In the genomic region with DNA sequence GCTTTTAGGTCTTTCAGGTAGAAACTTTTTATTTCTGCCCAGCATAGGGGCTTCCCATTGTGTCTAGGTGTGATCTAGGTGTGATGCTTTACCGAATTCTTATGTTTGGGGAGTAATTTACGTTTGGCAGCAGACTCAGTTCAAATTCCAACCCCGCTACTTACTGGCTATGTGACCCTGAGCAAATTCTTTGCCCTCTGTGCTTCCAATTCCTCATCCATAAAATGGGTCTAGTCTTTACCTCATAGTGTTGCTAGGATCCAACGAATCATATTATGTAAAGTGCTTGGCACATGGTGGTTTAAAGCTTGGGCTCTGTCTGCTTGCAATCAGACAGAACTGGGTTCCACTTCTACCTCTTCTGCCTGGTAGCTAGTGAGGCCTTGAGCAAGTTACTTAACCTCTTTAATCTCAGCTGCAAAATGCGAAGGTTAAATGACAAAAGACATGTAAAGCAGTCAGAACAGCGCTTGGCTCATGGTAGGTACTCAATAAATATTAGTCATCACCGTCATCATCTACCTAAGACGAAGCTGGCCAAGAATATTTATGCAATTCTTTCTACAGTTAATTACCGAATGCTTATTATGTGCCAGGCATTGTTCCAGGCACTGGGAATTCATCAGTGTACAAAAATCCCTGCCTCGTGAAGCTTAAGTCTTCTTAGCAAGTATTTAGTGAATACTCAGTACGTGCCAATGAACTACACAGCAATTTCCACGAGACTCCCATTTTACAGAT, we compare ENCODE assay signal across 8 cellular contexts. TPM values are rescaled to one million over a fixed set of nuclear protein-coding genes. Genes with fewer than 3 reads are reported as not detected.
DNase-seq lines count a peak whose midpoint lies in the region; ATAC-seq, FAIRE-seq and TF ChIP-seq lines count a peak whose summit lies in the region.

No MANE protein-coding gene starts in this region.

- H3K9me3 ChIP-seq in Karpas-422 (ENCODE audit: low read length): no peaks in the 10 kb centered on the region

- DNase-seq in AG10803 (ENCODE audit: low read depth) (peak; percentile 35), Karpas-422 (no peak), dorsolateral prefrontal cortex (no peak), natural killer cell (no peak), NCI-H1417 treated with DMSO at 0.1 percent for 48 hours (lab: John Stamatoyannopoulos, UW) (no peak), frontal cortex (ENCODE audit: low spot score in 2 of 2) (no peak)
- no peak for DNase-seq in activated CD4-positive, CD25-positive, alpha-beta regulatory T cell (lab: John Stamatoyannopoulos, UW)

- H3K4me1 ChIP-seq in Karpas-422 (ENCODE audit: low read length): peaks cover 39% of the 10 kb centered on the region

- peak overlapping the region; percentile 95 for H3K4me2 ChIP-seq in Karpas-422 (ENCODE audit: low read depth, low read length, poor library complexity, severe bottlenecking)

- peaks cover 7% of the 10 kb centered on the region; the same call in 1 of the 2 replicates for H3K36me3 ChIP-seq in Karpas-422 (ENCODE audit: insufficient read depth, low read length)

- peaks cover 56% of the 10 kb centered on the region for H3K79me2 ChIP-seq in Karpas-422 (ENCODE audit: low read length)

- H3K27me3 ChIP-seq in Karpas-422 (ENCODE audit: low read length) (no peaks in the 10 kb centered on the region), dorsolateral prefrontal cortex (no peaks in the 10 kb centered on the region)

- ATAC-seq in natural killer cell (no peak), GM18909 (IDR thresholded peaks at IDR 0.05; ENCODE audit: poor library complexity, unreplicated experiment) (no peak)

- peak overlapping the region; percentile 61 to 73 for H3K27ac Mint-ChIP-seq in natural killer cell

- FAIRE-seq in frontal cortex (lab: Jason Lieb, UNC): no peak

- H4K20me1 ChIP-seq in Karpas-422 (ENCODE audit: insufficient read depth, low read depth, low read length): peaks cover 10% of the 10 kb centered on the region; the same call in 1 of the 2 replicates

- intact Hi-C loops in dorsolateral prefrontal cortex (cut with DNase I) (loop anchor here (2.0 to 10.0 kb wide), 7 partner anchors 71 to 429 kb away; a partner anchor contains a TSS), natural killer cell (cut with micrococcal nuclease) (loop anchor here (1.0 to 2.0 kb wide), 2 partner anchors 31 to 72 kb away; a partner anchor contains a TSS)

- no peak overlapping the region for H2AFZ ChIP-seq in Karpas-422 (ENCODE audit: low read length)

- peaks cover 43 to 60% of the 10 kb centered on the region in 2 donors for H3K4me1 Mint-ChIP-seq in natural killer cell

- no peaks in the 10 kb centered on the region for H3K9me3 Mint-ChIP-seq in natural killer cell

- peak overlapping the region; percentile 92 for H3K9ac ChIP-seq in Karpas-422 (ENCODE audit: low read length)

- peak overlapping the region; percentile 90 for H3K4me3 Mint-ChIP-seq in natural killer cell

- peaks cover 1% of the 10 kb centered on the region for H3K36me3 Mint-ChIP-seq in natural killer cell

- peak overlapping the region; percentile 82 for H3K4me3 ChIP-seq in AG10803 (ENCODE audit: low read length)
- H3K4me3 ChIP-seq in Karpas-422 (ENCODE audit: low read length): peak overlapping the region; percentile 93
- peak overlapping the region; percentile 62 to 100 (median 96) for H3K4me3 ChIP-seq in dorsolateral prefrontal cortex

- no peaks in the 10 kb centered on the region for H3K9me2 ChIP-seq in Karpas-422 (replicated peaks; ENCODE audit: insufficient read depth, low read length)

- TF ChIP-seq CTCF in AG10803 (conservative IDR thresholded peaks at IDR 0.05; ENCODE audit: low read length) (no peak), dorsolateral prefrontal cortex (IDR thresholded peaks at IDR 0.05 in 54 of 56, conservative IDR thresholded peaks at IDR 0.05 in 2 of 56; ENCODE audit: low read depth in 1 of 56, partially characterized antibody in 56 of 56) (no peak), natural killer cell (IDR thresholded peaks at IDR 0.05) (no peak)

- H3K27ac ChIP-seq in Karpas-422 (ENCODE audit: low read length) (no peak overlapping the region), dorsolateral prefrontal cortex (peak overlapping the region in 31 of 59 donors; percentile 3 to 96 (median 91))

- peaks cover 14 to 17% of the 10 kb centered on the region in 2 donors for H3K27me3 Mint-ChIP-seq in natural killer cell (ENCODE audit: low read depth in 2 of 2)

RNA-seq across cellular contexts. Expression of a gene that starts 1.0 kb away (rescaled TPM):
- total RNA-seq in Karpas-422 (2014; rRNA removed; shearing (Covaris generic); ENCODE audit: low replicate concordance): 19.4 and 20.9 TPM in 2 replicates
- total RNA-seq in dorsolateral prefrontal cortex (100 to 1,000 TPM in 86 of 120 experiments, 10 to 100 TPM in 34; 69.8 to 147 (median 107) TPM), natural killer cell (10 to 100 TPM; 53.9 to 69.0 (median 66.2) TPM), frontal cortex (29.3 TPM)

RNA-seq across cellular contexts. Expression of a gene that starts 25.6 kb away (rescaled TPM):
- total RNA-seq in Karpas-422 (2014; rRNA removed; shearing (Covaris generic); ENCODE audit: low replicate concordance): not detected in 2 replicates
- total RNA-seq in dorsolateral prefrontal cortex: 10 to 100 TPM in 4 of 120 experiments, 1 to 10 TPM in 115, under 1 TPM in 1; 0.28 to 16.0 (median 3.5) TPM
- 1 to 10 TPM; 1.1 to 2.2 (median 1.5) TPM for total RNA-seq in natural killer cell
- 0.82 TPM for total RNA-seq in frontal cortex
